In genomic region chr13:99287544-99287943, GRCh38 we compare ENCODE assay signal across 18 cellular contexts. TPM values are rescaled to one million over a fixed set of nuclear protein-coding genes. Genes with fewer than 3 reads are reported as not detected.
A peak's percentile ranks its signal among the peaks of the same experiment; 100 is the strongest.
DNase-seq lines count a peak whose midpoint lies in the region; ATAC-seq, FAIRE-seq and TF ChIP-seq lines count a peak whose summit lies in the region.
"Had no signal": no experiment of that assay in that cellular context is flagged by ENCODE, and none has a peak within 500 bp of the region (broad histone marks: within the 10 kb centered on the region; RNA-seq: fewer than 3 reads in every experiment).

No MANE protein-coding gene starts in this region.

- no peak overlapping the region for H3K4me3 Mint-ChIP-seq in activated CD4-positive, alpha-beta T cell treated with anti-CD3 and anti-CD28 coated beads, Interleukin-2, amount 10 ng/mL, durations not matched to agents 7 days and 5 days
- no peak overlapping the region for H3K4me3 Mint-ChIP-seq in activated CD8-positive, alpha-beta T cell treated with anti-CD3 and anti-CD28 coated beads for 36 hours

- H3K4me1 ChIP-seq in gastrocnemius medialis = peaks cover 37 to 40% of the 10 kb centered on the region in 2 donors
- no peaks in the 10 kb centered on the region for H3K4me1 ChIP-seq in SJCRH30

- CTCF ChIA-PET in activated CD4-positive, alpha-beta T cell treated with anti-CD3 and anti-CD28 coated beads, Interleukin-2, amount 10 ng/mL, durations not matched to agents 7 days and 5 days (lab: Charles Lee) = interaction anchor here (0.7 to 1.7 kb wide), 7 partner anchors 8 to 968 kb away, joined by 3 to 5 read pairs (median 3); no protein-coding TSS in a partner anchor
- CTCF ChIA-PET in activated CD8-positive, alpha-beta T cell treated with anti-CD3 and anti-CD28 coated beads for 36 hours (lab: Charles Lee) = interaction anchor here (1.2 to 1.6 kb wide), 4 partner anchors 20 to 150 kb away, joined by 3 to 5 read pairs (median 4); partner anchors contain the start of gene GPR183

- H3K27me3 Mint-ChIP-seq in activated CD4-positive, alpha-beta T cell treated with anti-CD3 and anti-CD28 coated beads, Interleukin-2, amount 10 ng/mL, durations not matched to agents 7 days and 5 days = no peaks in the 10 kb centered on the region
- H3K27me3 Mint-ChIP-seq in activated CD8-positive, alpha-beta T cell treated with anti-CD3 and anti-CD28 coated beads for 36 hours = no peaks in the 10 kb centered on the region

- in situ Hi-C loops in gastrocnemius medialis (cut with MboI; ENCODE audit: low sequenced_read_pairs in 4 of 4) = no loop called here

- no peak for TF ChIP-seq POLR2A in gastrocnemius medialis (IDR thresholded peaks at IDR 0.05)
- TF ChIP-seq POLR2A in H54 (IDR thresholded peaks at IDR 0.05; ENCODE audit: low read depth, low read length) = no peak

- H3K9me3 Mint-ChIP-seq in activated CD4-positive, alpha-beta T cell treated with anti-CD3 and anti-CD28 coated beads, Interleukin-2, amount 10 ng/mL, durations not matched to agents 7 days and 5 days = no peaks in the 10 kb centered on the region
- H3K9me3 Mint-ChIP-seq in activated CD8-positive, alpha-beta T cell treated with anti-CD3 and anti-CD28 coated beads for 36 hours = no peaks in the 10 kb centered on the region
- H3K9me3 Mint-ChIP-seq: immature natural killer cell had no signal

- no peaks in the 10 kb centered on the region for H3K9me3 ChIP-seq in gastrocnemius medialis
- H3K9me3 ChIP-seq in SJCRH30 (replicated peaks) = no peaks in the 10 kb centered on the region
- H3K9me3 ChIP-seq: upper lobe of right lung had no signal

- H3K27ac ChIP-seq in gastrocnemius medialis = peak overlapping the region; percentile 6 to 60 (median 29)
- no peak overlapping the region for H3K27ac ChIP-seq in SJCRH30
- H3K27ac ChIP-seq: upper lobe of right lung, WERI-Rb-1 had no signal

- TF ChIP-seq CTCF in activated CD8-positive, alpha-beta T cell treated with anti-CD3 and anti-CD28 coated beads for 36 hours (IDR thresholded peaks at IDR 0.05) = no peak
- TF ChIP-seq CTCF in gastrocnemius medialis (IDR thresholded peaks at IDR 0.05 in 4 of 5, conservative IDR thresholded peaks at IDR 0.05 in 1 of 5) = no peak

- H3K4me3 ChIP-seq in gastrocnemius medialis (no peak overlapping the region), SJCRH30 (no peak overlapping the region)
- H3K4me3 ChIP-seq: upper lobe of right lung had no signal

- H3K27me3 ChIP-seq in gastrocnemius medialis (no peaks in the 10 kb centered on the region), SJCRH30 (no peaks in the 10 kb centered on the region)
- H3K27me3 ChIP-seq: upper lobe of right lung had no signal

- intact Hi-C loops in activated CD8-positive, alpha-beta T cell treated with anti-CD3 and anti-CD28 coated beads for 36 hours (cut with micrococcal nuclease) = loop anchor here (5.0 to 10.0 kb wide), 2 partner anchors 35 to 217 kb away; partner anchors contain the start of gene TM9SF2
- intact Hi-C loops in gastrocnemius medialis (cut with DNase I; ENCODE audit: low total_unique reads) = loop anchor here (10.0 kb wide), 1 partner anchor 207 kb away; no protein-coding TSS in a partner anchor

- no peaks in the 10 kb centered on the region for H3K36me3 ChIP-seq in gastrocnemius medialis
- H3K36me3 ChIP-seq in SJCRH30 = peaks cover 3% of the 10 kb centered on the region; the same call in 1 of the 2 replicates
- H3K36me3 ChIP-seq: upper lobe of right lung had no signal

- peaks cover 50% of the 10 kb centered on the region for H3K36me3 Mint-ChIP-seq in activated CD4-positive, alpha-beta T cell treated with anti-CD3 and anti-CD28 coated beads, Interleukin-2, amount 10 ng/mL, durations not matched to agents 7 days and 5 days (ENCODE audit: low read depth)
- peaks cover 34% of the 10 kb centered on the region for H3K36me3 Mint-ChIP-seq in activated CD8-positive, alpha-beta T cell treated with anti-CD3 and anti-CD28 coated beads for 36 hours (ENCODE audit: low read depth)

- peak overlapping the region; percentile 84 for H3K27ac Mint-ChIP-seq in activated CD4-positive, alpha-beta T cell treated with anti-CD3 and anti-CD28 coated beads, Interleukin-2, amount 10 ng/mL, durations not matched to agents 7 days and 5 days
- peak overlapping the region; percentile 85 for H3K27ac Mint-ChIP-seq in activated CD8-positive, alpha-beta T cell treated with anti-CD3 and anti-CD28 coated beads for 36 hours

- no peak for FAIRE-seq in H54 (lab: Jason Lieb, UNC)

- ATAC-seq in GM21576 (IDR thresholded peaks at IDR 0.05; ENCODE audit: unreplicated experiment) (peak; percentile 2), gastrocnemius medialis (peak in 1 of 2 donors; percentile 50), HG02642 (IDR thresholded peaks at IDR 0.05; ENCODE audit: poor library complexity, unreplicated experiment) (no peak)
- peak; percentile 4 for ATAC-seq in activated CD8-positive, alpha-beta T cell treated with anti-CD3 and anti-CD28 coated beads for 36 hours

- peaks cover 78% of the 10 kb centered on the region for H3K4me1 Mint-ChIP-seq in activated CD4-positive, alpha-beta T cell treated with anti-CD3 and anti-CD28 coated beads, Interleukin-2, amount 10 ng/mL, durations not matched to agents 7 days and 5 days
- peaks cover 76% of the 10 kb centered on the region for H3K4me1 Mint-ChIP-seq in activated CD8-positive, alpha-beta T cell treated with anti-CD3 and anti-CD28 coated beads for 36 hours (ENCODE audit: low read depth)

- no peak for DNase-seq in activated CD4-positive, alpha-beta T cell treated with anti-CD3 and anti-CD28 coated beads, Interleukin-2, amount 10 ng/mL, durations not matched to agents 7 days and 5 days
- DNase-seq in activated CD4-positive, alpha-beta T cell treated with anti-CD3 and anti-CD28 coated beads, Interleukin-2, amount 50 U/mL, for 48 hours = no peak
- no peak for DNase-seq in activated CD8-positive, alpha-beta T cell treated with anti-CD3 and anti-CD28 coated beads for 36 hours
- DNase-seq in gastrocnemius medialis (no peak), SJCRH30 (no peak), H54 (ENCODE audit: insufficient read length, low spot score) (no peak)
- DNase-seq: ACHN, activated gamma-delta T cell treated with Interleukin-2 at 50 U/mL for 16 hours, dermis blood vessel endothelial cell, foreskin fibroblast, immature natural killer cell, NCI-H524 treated with DMSO at 0.1 percent for 48 hours, SHP77, upper lobe of right lung, WERI-Rb-1 had no signal

- POLR2A ChIA-PET in activated CD4-positive, alpha-beta T cell treated with anti-CD3 and anti-CD28 coated beads, Interleukin-2, amount 10 ng/mL, durations not matched to agents 7 days and 5 days (lab: Charles Lee) = interaction anchor here (0.6 to 1.0 kb wide), 2 partner anchors 19 to 87 kb away, joined by 3 to 4 read pairs; partner anchors contain the start of gene UBAC2
- POLR2A ChIA-PET in activated CD8-positive, alpha-beta T cell treated with anti-CD3 and anti-CD28 coated beads for 36 hours (lab: Charles Lee) = interaction anchor here (0.5 to 1.5 kb wide), 4 partner anchors 21 to 84 kb away, joined by 3 read pairs; no protein-coding TSS in a partner anchor

RNA-seq across cellular contexts. Expression of gene GPR183, which starts 19.7 kb away (rescaled TPM):
- 10 to 100 TPM; 41.4 to 45.1 TPM for total RNA-seq in activated CD4-positive, alpha-beta T cell treated with anti-CD3 and anti-CD28 coated beads, Interleukin-2, amount 10 ng/mL, durations not matched to agents 7 days and 5 days
- 10 to 100 TPM in 1 of 2 experiments, 1 to 10 TPM in 1; 8.6 to 10.0 TPM for total RNA-seq in activated CD8-positive, alpha-beta T cell treated with anti-CD3 and anti-CD28 coated beads for 36 hours
- total RNA-seq in gastrocnemius medialis = 1 to 10 TPM in 3 of 4 donors, under 1 TPM in 1; 0.49 to 3.4 (median 2.5) TPM
- not detected in 2 replicates for total RNA-seq in SJCRH30 (2014; rRNA removed; shearing (Covaris generic))

RNA-seq across cellular contexts. Expression of gene GPR18, which starts 29.4 kb away (rescaled TPM):
- total RNA-seq in activated CD4-positive, alpha-beta T cell treated with anti-CD3 and anti-CD28 coated beads, Interleukin-2, amount 10 ng/mL, durations not matched to agents 7 days and 5 days = 10 to 100 TPM; 19.7 to 25.4 TPM
- total RNA-seq in activated CD8-positive, alpha-beta T cell treated with anti-CD3 and anti-CD28 coated beads for 36 hours = 10 to 100 TPM; 11.4 to 11.6 TPM
- total RNA-seq in gastrocnemius medialis = not detected
- total RNA-seq in SJCRH30 (2014; rRNA removed; shearing (Covaris generic)) = not detected in 2 replicates
- total RNA-seq: Daoy, dermis blood vessel endothelial cell had no signal

Comparison
In these comparisons a context has a peak if more than half of its experiments do, and no peak if none do; other contexts are left out.
1. RNA of gene GPR18, which starts 29.4 kb away (total RNA-seq): 19.7 to 25.4 TPM in activated CD4-positive, alpha-beta T cell treated with anti-CD3 and anti-CD28 coated beads, Interleukin-2, amount 10 ng/mL, durations not matched to agents 7 days and 5 days and 11.4 to 11.6 TPM in activated CD8-positive, alpha-beta T cell treated with anti-CD3 and anti-CD28 coated beads for 36 hours; not detected in gastrocnemius medialis and not detected in SJCRH30; every median in the first group is over 10 times any median in the second.